In genomic region chr2:29066989-29067605, GRCh38 we compare ENCODE assay signal across 25 cellular contexts. TPM values are rescaled to one million over a fixed set of nuclear protein-coding genes. Genes with fewer than 3 reads are reported as not detected.
DNase-seq lines count a peak whose midpoint lies in the region; ATAC-seq, FAIRE-seq and TF ChIP-seq lines count a peak whose summit lies in the region.
"Had no signal": no experiment of that assay in that cellular context is flagged by ENCODE, and none has a peak within 500 bp of the region (broad histone marks: within the 10 kb centered on the region; RNA-seq: fewer than 3 reads in every experiment).

No MANE protein-coding gene starts in this region.

- H3K9ac ChIP-seq in IMR-90 (ENCODE audit: low read depth, low read length) (no peak overlapping the region), trophoblast cell (ENCODE audit: low read length) (no peak overlapping the region)
- H3K9ac ChIP-seq: parathyroid adenoma had no signal

- ATAC-seq in IMR-90 (ENCODE audit: low read depth) = no peak
- no peak for ATAC-seq in HG03457 (IDR thresholded peaks at IDR 0.05; ENCODE audit: unreplicated experiment)
- ATAC-seq: naive thymus-derived CD8-positive, alpha-beta T cell; stimulated activated naive CD8-positive, alpha-beta T cell treated with anti-CD3 and anti-CD28 coated beads, Interleukin-15, Interleukin-2, amounts not matched to agents 100 U/mL and 50 U/mL, for 24 hours had no signal

- H3K27ac ChIP-seq in IMR-90 (ENCODE audit: insufficient read depth, low read length) = no peak overlapping the region
- peak overlapping the region; percentile 76 for H3K27ac ChIP-seq in epithelial cell of prostate
- H3K27ac ChIP-seq in trophoblast cell (ENCODE audit: low read depth, low read length) = no peak overlapping the region
- H3K27ac ChIP-seq: C4-2B, parathyroid adenoma, uterus had no signal

- H2AFZ ChIP-seq in IMR-90 (replicated peaks; ENCODE audit: low read length, poor library complexity) (no peak overlapping the region), trophoblast cell (ENCODE audit: insufficient read depth, low read length, poor library complexity) (no peak overlapping the region)
- H2AFZ ChIP-seq: parathyroid adenoma had no signal

- no peak overlapping the region for H4K91ac ChIP-seq in IMR-90 (ENCODE audit: insufficient read depth, low read depth, low read length)
- no peak overlapping the region for H4K91ac ChIP-seq in trophoblast cell (ENCODE audit: low read depth, low read length)

- no peak overlapping the region for H2BK20ac ChIP-seq in IMR-90 (ENCODE audit: low read depth, low read length)

- H3K79me1 ChIP-seq in IMR-90 (ENCODE audit: low read depth in 1 of 2, low read length in 2 of 2) (no peaks in the 10 kb centered on the region), trophoblast cell (ENCODE audit: low read length) (no peaks in the 10 kb centered on the region)

- H3K79me2 ChIP-seq in trophoblast cell (ENCODE audit: control insufficient read depth, insufficient read depth, low read length, poor library complexity) = no peaks in the 10 kb centered on the region
- H3K79me2 ChIP-seq: parathyroid adenoma had no signal

- peaks cover 0 to 2% (median 0%) of the 10 kb centered on the region in 7 donors for H3K9me3 Mint-ChIP-seq in CD14-positive monocyte
- H3K9me3 Mint-ChIP-seq: naive thymus-derived CD8-positive, alpha-beta T cell had no signal

- no peaks in the 10 kb centered on the region for H4K20me1 ChIP-seq in IMR-90 (ENCODE audit: insufficient read depth, low read length)

- in situ Hi-C loops in IMR-90 (cut with MboI; ENCODE audit: low sequenced_read_pairs) = no loop called here

- dilution Hi-C loops in IMR-90 (cut with HindIII; ENCODE audit: low sequenced_read_pairs, unreplicated experiment) = no loop called here

- H3K4ac ChIP-seq in IMR-90 (ENCODE audit: low read depth, low read length) = no peak overlapping the region
- H3K4ac ChIP-seq in trophoblast cell (ENCODE audit: low read depth, low read length) = no peak overlapping the region

- WGBS in IMR-90 (ENCODE audit: extremely low coverage in 2 of 2, insufficient read length in 1 of 2), 2 experiments = 90% methylated on average over 2 of the region's 7 CpGs; no CpG with 5 or more reads in 1 of the 2 experiments
- no CpG with 5 or more reads among the region's 7 CpGs for WGBS in trophoblast cell (ENCODE audit: extremely low coverage, insufficient coverage, insufficient read length)

- H3K18ac ChIP-seq in IMR-90 (ENCODE audit: low read depth, low read length) (no peak overlapping the region), trophoblast cell (ENCODE audit: low read length) (no peak overlapping the region)

- no peak for FAIRE-seq in frontal cortex (lab: Jason Lieb, UNC)

- H2BK120ac ChIP-seq in IMR-90 (ENCODE audit: low read depth, low read length) (no peak overlapping the region), trophoblast cell (ENCODE audit: insufficient read depth, low read length, poor library complexity) (no peak overlapping the region)

- H2AK5ac ChIP-seq in IMR-90 (ENCODE audit: low read depth, low read length) (no peak overlapping the region), trophoblast cell (ENCODE audit: low read length) (no peak overlapping the region)

- no peak overlapping the region for H3K4me2 ChIP-seq in IMR-90 (ENCODE audit: low read depth, low read length)
- H3K4me2 ChIP-seq in trophoblast cell (ENCODE audit: low read length) = no peak overlapping the region

- no peak overlapping the region for H3K56ac ChIP-seq in IMR-90 (ENCODE audit: extremely low read depth, insufficient read depth, low read length)

- H3K23ac ChIP-seq in IMR-90 (ENCODE audit: low read depth, low read length) (no peak overlapping the region), trophoblast cell (ENCODE audit: low read length) (no peak overlapping the region)

- H2BK15ac ChIP-seq in IMR-90 (ENCODE audit: low read depth, low read length) = no peak overlapping the region

- POLR2A ChIA-PET in IMR-90 (lab: Charles Lee; ENCODE audit: unreplicated experiment) = no interaction called here

- CTCF ChIA-PET in IMR-90 (lab: Yijun Ruan, JAX) = interaction anchor here (1.1 kb wide), 1 partner anchor 13 kb away, joined by 3 read pairs; no protein-coding TSS in a partner anchor

- H3K4me1 ChIP-seq in IMR-90 (ENCODE audit: control insufficient read depth, insufficient read depth, low read length) (peaks cover 7% of the 10 kb centered on the region; the same call in 1 of the 2 replicates), trophoblast cell (ENCODE audit: control insufficient read depth in 1 of 2, insufficient read depth in 2 of 2, low read length in 2 of 2) (no peaks in the 10 kb centered on the region)
- H3K4me1 ChIP-seq: parathyroid adenoma, uterus had no signal

- H2BK5ac ChIP-seq in IMR-90 (ENCODE audit: low read depth, low read length, poor library complexity, severe bottlenecking) (no peak overlapping the region), trophoblast cell (ENCODE audit: low read depth, low read length, poor library complexity) (no peak overlapping the region)

- H3K36me3 ChIP-seq in IMR-90 (ENCODE audit: control insufficient read depth, insufficient read depth, low read length) (no peaks in the 10 kb centered on the region), trophoblast cell (ENCODE audit: control insufficient read depth in 1 of 2, insufficient read depth in 2 of 2, low read length in 2 of 2) (no peaks in the 10 kb centered on the region)
- H3K36me3 ChIP-seq: sigmoid colon, uterus had no signal

- no peaks in the 10 kb centered on the region for H3K36me3 Mint-ChIP-seq in CD14-positive monocyte
- H3K36me3 Mint-ChIP-seq: naive thymus-derived CD8-positive, alpha-beta T cell had no signal

- no peak overlapping the region for H2AK9ac ChIP-seq in IMR-90 (replicated peaks; ENCODE audit: low read depth, low read length, poor library complexity)

- DNase-seq in CD14-positive monocyte (ENCODE audit: low spot score) (no peak), IMR-90 (peak; percentile 14), epithelial cell of prostate (ENCODE audit: low read depth, low spot score) (peak; percentile 84), trophoblast cell (no peak), middle frontal gyrus (ENCODE audit: extremely low spot score, low spot score) (no peak), frontal cortex (ENCODE audit: low spot score in 2 of 2) (no peak), HT-29 (ENCODE audit: low spot score) (no peak)
- DNase-seq: ACHN; activated CD4-positive, alpha-beta T cell treated with anti-CD3 and anti-CD28 coated beads for 4 hours; activated CD8-positive, alpha-beta memory T cell treated with anti-CD3 and anti-CD28 coated beads, Interleukin-2, amount 50 U/mL, for 4 hours; activated effector memory CD4-positive, alpha-beta T cell treated with anti-CD3 and anti-CD28 coated beads, Interleukin-2, amount 50 U/mL, for 16 hours; effector CD8-positive, alpha-beta T cell; Karpas-422; naive thymus-derived CD8-positive, alpha-beta T cell; NCI-H1092 treated with DMSO at 0.1 percent for 48 hours; NCI-H2081 treated with DMSO at 0.1 percent for 48 hours; NCI-H510A; RPMI8226; sigmoid colon; stimulated activated CD4-positive, alpha-beta T cell treated with anti-CD3 and anti-CD28 coated beads, Interleukin-1b, Interleukin-23, amount 100 ng/mL, for 48 hours; stimulated activated naive CD8-positive, alpha-beta T cell treated with anti-CD3 and anti-CD28 coated beads, Interleukin-15, Interleukin-2, amounts not matched to agents 100 U/mL and 50 U/mL, for 24 hours; uterus had no signal

- no TSS peak for BruUV-seq in IMR-90 (replicated peaks; lab: Mats Ljungman, UMichigan)

- H4K5ac ChIP-seq in IMR-90 (ENCODE audit: low read depth, low read length) = no peak overlapping the region

- H3K4me1 Mint-ChIP-seq in CD14-positive monocyte = peaks cover 15% of the 10 kb centered on the region

- H3K27me3 Mint-ChIP-seq in CD14-positive monocyte (ENCODE audit: low read depth in 3 of 3) = peaks cover 1 to 2% (median 2%) of the 10 kb centered on the region in 3 donors

- H4K8ac ChIP-seq in IMR-90 (ENCODE audit: low read depth in 2 of 2, low read length in 2 of 2) = no peak overlapping the region
- H4K8ac ChIP-seq in trophoblast cell (ENCODE audit: low read depth, low read length) = no peak overlapping the region

- intact Hi-C loops in CD14-positive monocyte (cut with micrococcal nuclease) (no loop called here), IMR-90 (cut with micrococcal nuclease) (no loop called here)

- TF ChIP-seq CTCF in CD14-positive monocyte (IDR thresholded peaks at IDR 0.05) = no peak
- TF ChIP-seq CTCF in IMR-90 (conservative IDR thresholded peaks at IDR 0.05; ENCODE audit: low read depth, low read length) = no peak

- H3K9me3 ChIP-seq in IMR-90 (ENCODE audit: control insufficient read depth, insufficient read depth, low read length) (no peaks in the 10 kb centered on the region), trophoblast cell (ENCODE audit: insufficient read depth, low read depth, low read length) (peaks cover 4% of the 10 kb centered on the region)
- H3K9me3 ChIP-seq: sigmoid colon, uterus had no signal

- TF ChIP-seq RAD21 in IMR-90 (IDR thresholded peaks at IDR 0.05; ENCODE audit: low read length) = no peak

- H3K14ac ChIP-seq in IMR-90 (replicated peaks; ENCODE audit: low read depth, low read length) (no peak overlapping the region), trophoblast cell (ENCODE audit: low read length) (no peak overlapping the region)

- H3K27ac Mint-ChIP-seq in CD14-positive monocyte = peak overlapping the region; percentile 66 to 91 (median 75)

- H3K9me1 ChIP-seq in IMR-90 (ENCODE audit: insufficient read depth, low read length) = no peaks in the 10 kb centered on the region

- no peak overlapping the region for H2BK12ac ChIP-seq in trophoblast cell (ENCODE audit: low read length)

- H4K12ac ChIP-seq in trophoblast cell (ENCODE audit: low read depth, low read length) = no peak overlapping the region

- no peak overlapping the region for H3K4me3 ChIP-seq in IMR-90 (ENCODE audit: insufficient read depth, low read depth, low read length)
- peak overlapping the region; percentile 49 for H3K4me3 ChIP-seq in trophoblast cell (ENCODE audit: low read depth, low read length)
- H3K4me3 ChIP-seq: sigmoid colon, uterus had no signal

- TF ChIP-seq POLR2A in IMR-90 (IDR thresholded peaks at IDR 0.05; ENCODE audit: low read depth, low read length) = no peak

- H3K27me3 ChIP-seq in IMR-90 (ENCODE audit: control insufficient read depth, insufficient read depth, low read length) (no peaks in the 10 kb centered on the region; the same call in none of the 2 replicates), trophoblast cell (ENCODE audit: insufficient read depth, low read length) (no peaks in the 10 kb centered on the region)
- H3K27me3 ChIP-seq: sigmoid colon, uterus had no signal

- no peak overlapping the region for H3K4me3 Mint-ChIP-seq in CD14-positive monocyte
- H3K4me3 Mint-ChIP-seq: naive thymus-derived CD8-positive, alpha-beta T cell had no signal

RNA-seq across cellular contexts. Expression of gene PCARE, which starts 7.2 kb away (rescaled TPM):
- polyA plus RNA-seq in CD14-positive monocyte = not detected
- not detected in 2 replicates for total RNA-seq in IMR-90 (2012; rRNA removed)
- not detected in 2 replicates for polyA plus RNA-seq in IMR-90 (2012; rRNA removed)
- polyA plus RNA-seq in IMR-90 (2012; cell fraction: cytosol; rRNA removed) = not detected in 2 replicates
- polyA plus RNA-seq in IMR-90 (2012; cell fraction: nucleus; rRNA removed; ENCODE audit: low replicate concordance) = not detected in 2 replicates
- polyA plus RNA-seq in trophoblast cell (2013) = under 0.01 TPM in 1 of 2 replicates, not detected in the other
- total RNA-seq in frontal cortex = not detected
- not detected in 2 replicates for total RNA-seq in HT-29 (2014; rRNA removed; shearing (Covaris generic))
- total RNA-seq: naive thymus-derived CD8-positive, alpha-beta T cell; uterus had no signal
- polyA plus RNA-seq: naive thymus-derived CD8-positive, alpha-beta T cell; sigmoid colon had no signal

RNA-seq across cellular contexts. Expression of gene CLIP4, which starts 48.1 kb away (rescaled TPM):
- polyA plus RNA-seq in CD14-positive monocyte = 10 to 100 TPM; 19.6 to 29.8 TPM
- total RNA-seq in IMR-90 (2012; rRNA removed) = 64.2 and 66.3 TPM in 2 replicates
- 26.8 and 29.7 TPM in 2 replicates for polyA plus RNA-seq in IMR-90 (2012; rRNA removed)
- polyA plus RNA-seq in IMR-90 (2012; cell fraction: cytosol; rRNA removed) = 5.5 and 8.4 TPM in 2 replicates
- polyA plus RNA-seq in IMR-90 (2012; cell fraction: nucleus; rRNA removed; ENCODE audit: low replicate concordance) = 10.3 and 72.2 TPM in 2 replicates
- polyA plus RNA-seq in trophoblast cell (2013) = 0.67 and 0.81 TPM in 2 replicates
- total RNA-seq in frontal cortex = 49.3 TPM
- total RNA-seq in HT-29 (2014; rRNA removed; shearing (Covaris generic)) = 9.1 and 11.3 TPM in 2 replicates

Comparison
In these comparisons a context has a peak if more than half of its experiments do, and no peak if none do; other contexts are left out.
1. DNase-seq: peak in IMR-90 (single experiment) and epithelial cell of prostate (single experiment); none in CD14-positive monocyte (single experiment), trophoblast cell (0 of 2), middle frontal gyrus (single experiment), frontal cortex (0 of 2) and HT-29 (single experiment).